8 cellular contexts compared by ENCODE assay signal in the genomic region with DNA sequence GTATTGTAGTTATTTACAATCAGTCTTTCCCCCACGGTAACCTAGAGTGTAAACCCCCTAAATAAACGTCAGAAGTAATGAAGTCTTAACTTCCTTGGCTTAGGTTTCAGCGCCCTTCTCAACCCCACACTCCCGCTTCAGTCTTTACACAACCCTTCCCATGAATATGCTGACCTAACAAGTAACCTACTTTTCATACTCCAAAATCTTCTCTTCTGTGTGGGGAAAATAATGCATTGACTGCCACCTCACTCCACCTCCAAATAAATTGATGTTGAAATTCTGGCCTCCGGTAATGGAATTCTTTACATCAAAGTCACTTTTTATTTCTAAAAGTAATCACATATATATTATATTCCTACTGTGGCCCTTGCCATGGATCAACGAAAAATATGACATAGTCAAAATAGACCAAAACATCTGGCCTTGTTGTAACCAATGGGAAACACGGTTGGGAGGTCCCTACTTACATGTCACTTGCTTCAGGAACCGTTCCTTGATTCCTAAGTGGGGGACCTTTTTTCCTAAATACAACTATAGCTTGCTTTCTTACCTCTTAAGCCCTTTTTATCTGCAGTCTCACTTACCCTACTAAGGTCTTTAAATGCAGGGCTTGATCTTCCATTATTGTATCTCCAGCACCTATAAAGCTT. TPM values are rescaled to one million over a fixed set of nuclear protein-coding genes. Genes with fewer than 3 reads are reported as not detected.
DNase-seq lines count a peak whose midpoint lies in the region; ATAC-seq and TF ChIP-seq lines count a peak whose summit lies in the region.

No MANE protein-coding gene starts in this region.

- no peak for DNase-seq in Calu3
- DNase-seq in Kasumi-1 (lab: John Stamatoyannopoulos, UW) = peak; percentile 31 to 47
- DNase-seq in T-helper 9 cell = no peak
- no peak for DNase-seq in GM19240 (ENCODE audit: insufficient read length, low spot score)

- ATAC-seq in GM21360 (IDR thresholded peaks at IDR 0.05; ENCODE audit: unreplicated experiment) (no peak), HG02678 (IDR thresholded peaks at IDR 0.05; ENCODE audit: unreplicated experiment) (no peak)

- H3K27ac Mint-ChIP-seq in Calu3 (ENCODE audit: unreplicated experiment) = peak overlapping the region; percentile 86
- peak overlapping the region; percentile 77 to 99 (median 98) for H3K27ac Mint-ChIP-seq in brain

- H3K27me3 ChIP-seq in mucosa of rectum (ENCODE audit: control insufficient read depth in 2 of 2, insufficient read depth in 2 of 2, low read length in 2 of 2) = no peaks in the 10 kb centered on the region

- H3K4me1 ChIP-seq in mucosa of rectum (ENCODE audit: control insufficient read depth in 2 of 2, insufficient read depth in 2 of 2, low read length in 2 of 2) = peaks cover 13 to 14% of the 10 kb centered on the region in 2 donors

- H3K4me3 Mint-ChIP-seq in Calu3 (ENCODE audit: low read depth, unreplicated experiment) (peak overlapping the region; percentile 86), brain (peak overlapping the region; percentile 88 to 96 (median 90))

- peak overlapping the region; percentile 88 to 92 for H3K4me3 ChIP-seq in mucosa of rectum (ENCODE audit: low read length in 2 of 2)

- CTCF ChIA-PET in Calu3 (lab: Charles Lee) = no interaction called here

- TSS peak; percentile 53 for BruUV-seq in Calu3 (replicated peaks; lab: Mats Ljungman, UMichigan)

- H3K27me3 Mint-ChIP-seq in Calu3 (ENCODE audit: unreplicated experiment) (no peaks in the 10 kb centered on the region), brain (peaks cover 6% of the 10 kb centered on the region)

- intact Hi-C loops in Calu3 (cut with micrococcal nuclease; ENCODE audit: unreplicated experiment) = loop anchor here (5.0 to 10.0 kb wide), 3 partner anchors 77 to 620 kb away; no protein-coding TSS in a partner anchor

- H3K9me3 Mint-ChIP-seq in Calu3 (ENCODE audit: low read depth, unreplicated experiment) (no peaks in the 10 kb centered on the region), brain (no peaks in the 10 kb centered on the region)

- TF ChIP-seq CTCF in Calu3 (IDR thresholded peaks at IDR 0.05; ENCODE audit: unreplicated experiment) (no peak), brain (conservative IDR thresholded peaks at IDR 0.05) (no peak)

- peaks cover 25% of the 10 kb centered on the region for H3K36me3 Mint-ChIP-seq in Calu3 (ENCODE audit: insufficient read depth, unreplicated experiment)
- H3K36me3 Mint-ChIP-seq in brain = no peaks in the 10 kb centered on the region

- H3K9ac ChIP-seq in mucosa of rectum (ENCODE audit: low read depth in 1 of 2, low read length in 2 of 2) = peak overlapping the region; percentile 86 to 95

- H3K9me3 ChIP-seq in mucosa of rectum (ENCODE audit: control insufficient read depth in 2 of 2, low read length in 2 of 2) = no peaks in the 10 kb centered on the region

- H3K4me1 Mint-ChIP-seq in Calu3 (ENCODE audit: low read depth, unreplicated experiment) = peaks cover 15% of the 10 kb centered on the region
- H3K4me1 Mint-ChIP-seq in brain = peaks cover 61% of the 10 kb centered on the region

- no peaks in the 10 kb centered on the region for H3K36me3 ChIP-seq in mucosa of rectum (ENCODE audit: control insufficient read depth in 2 of 2, insufficient read depth in 2 of 2, low read length in 2 of 2)

- H3K27ac ChIP-seq in mucosa of rectum (ENCODE audit: low read depth in 2 of 2, low read length in 2 of 2) = peak overlapping the region; percentile 95 to 97

RNA-seq across cellular contexts. Expression of a gene that starts 1.0 kb away (rescaled TPM):
- 29.6 and 34.8 TPM in 2 replicates for total RNA-seq in Calu3 (2022)
- 0.95 TPM for polyA plus RNA-seq in brain (ENCODE audit: insufficient read depth, low read depth, low replicate concordance)

RNA-seq across cellular contexts. Expression of a gene that starts 1.3 kb away (rescaled TPM):
- 29.6 and 31.6 TPM in 2 replicates for total RNA-seq in Calu3 (2022)
- polyA plus RNA-seq in brain (ENCODE audit: insufficient read depth, low read depth, low replicate concordance) = 4.1 TPM

Comparison
In these comparisons a context has a peak if more than half of its experiments do, and no peak if none do; other contexts are left out.
1. DNase-seq: peak in Kasumi-1 (2 of 2); none in Calu3 (single experiment), T-helper 9 cell (single experiment) and GM19240 (single experiment).